ENCODE assay signal across 18 cellular contexts in genomic region chrX:133375558-133376340, GRCh38. TPM values are rescaled to one million over a fixed set of nuclear protein-coding genes. Genes with fewer than 3 reads are reported as not detected.
DNase-seq lines count a peak whose midpoint lies in the region; ATAC-seq, FAIRE-seq and TF ChIP-seq lines count a peak whose summit lies in the region.
"Had no signal": no experiment of that assay in that cellular context is flagged by ENCODE, and none has a peak within 500 bp of the region (broad histone marks: within the 10 kb centered on the region; RNA-seq: fewer than 3 reads in every experiment).

No MANE protein-coding gene starts in this region.

- no peaks in the 10 kb centered on the region for H3K27me3 ChIP-seq in rectal smooth muscle tissue (ENCODE audit: control insufficient read depth, insufficient read depth, low read length)
- H3K27me3 ChIP-seq in prostate gland (replicated peaks; ENCODE audit: insufficient read depth), result no peaks in the 10 kb centered on the region
- H3K27me3 ChIP-seq: upper lobe of right lung had no signal

- H3K27ac ChIP-seq in kidney (ENCODE audit: low read depth in 2 of 2, low read length in 2 of 2), result no peak overlapping the region
- peak overlapping the region; percentile 49 for H3K27ac ChIP-seq in rectal smooth muscle tissue (ENCODE audit: low read depth, low read length)
- no peak overlapping the region for H3K27ac ChIP-seq in prostate gland
- H3K27ac ChIP-seq: HL-60, upper lobe of right lung had no signal

- peaks cover 75% of the 10 kb centered on the region for H3K4me1 Mint-ChIP-seq in brain
- no peaks in the 10 kb centered on the region for H3K4me1 Mint-ChIP-seq in effector memory CD8-positive, alpha-beta T cell (ENCODE audit: low read depth in 2 of 2)
- H3K4me1 Mint-ChIP-seq: activated CD4-positive, alpha-beta T cell treated with anti-CD3 and anti-CD28 coated beads, Interleukin-2, amount 10 ng/mL, durations not matched to agents 7 days and 5 days had no signal

- FAIRE-seq in kidney (lab: Jason Lieb, UNC), result peak; percentile 11
- FAIRE-seq: D721Med had no signal

- H3K4me3 ChIP-seq in kidney (ENCODE audit: low read length in 2 of 2) (no peak overlapping the region), rectal smooth muscle tissue (ENCODE audit: low read length) (no peak overlapping the region), prostate gland (no peak overlapping the region)
- H3K4me3 ChIP-seq: upper lobe of right lung had no signal

- TF ChIP-seq CTCF in brain (conservative IDR thresholded peaks at IDR 0.05), result no peak
- TF ChIP-seq CTCF in kidney (IDR thresholded peaks at IDR 0.05; ENCODE audit: borderline replicate concordance, extremely low read depth, insufficient read depth), result no peak
- no peak for TF ChIP-seq CTCF in prostate gland (IDR thresholded peaks at IDR 0.05)

- H3K27me3 Mint-ChIP-seq in brain, result no peaks in the 10 kb centered on the region
- H3K27me3 Mint-ChIP-seq in effector memory CD8-positive, alpha-beta T cell, result no peaks in the 10 kb centered on the region

- intact Hi-C loops in kidney (cut with DNase I), result no loop called here
- intact Hi-C loops in prostate gland (cut with DNase I), result no loop called here

- H3K27ac Mint-ChIP-seq in brain, result peak overlapping the region; percentile 38 to 86 (median 77)
- H3K27ac Mint-ChIP-seq in effector memory CD8-positive, alpha-beta T cell, result no peak overlapping the region
- H3K27ac Mint-ChIP-seq: activated CD4-positive, alpha-beta T cell treated with anti-CD3 and anti-CD28 coated beads, Interleukin-2, amount 10 ng/mL, durations not matched to agents 7 days and 5 days; activated T-cell treated with anti-CD3 and anti-CD28 coated beads, Interleukin-2, amount 50 U/mL, for 72 hours had no signal

- no peaks in the 10 kb centered on the region for H3K9me3 ChIP-seq in kidney (ENCODE audit: control insufficient read depth in 1 of 2, low read length in 2 of 2)
- H3K9me3 ChIP-seq in prostate gland, result no peaks in the 10 kb centered on the region
- H3K9me3 ChIP-seq: upper lobe of right lung had no signal

- peak overlapping the region; percentile 23 to 65 (median 30) for H3K4me3 Mint-ChIP-seq in brain
- H3K4me3 Mint-ChIP-seq in effector memory CD8-positive, alpha-beta T cell, result no peak overlapping the region
- H3K4me3 Mint-ChIP-seq: activated CD4-positive, alpha-beta T cell treated with anti-CD3 and anti-CD28 coated beads, Interleukin-2, amount 10 ng/mL, durations not matched to agents 7 days and 5 days; activated T-cell treated with anti-CD3 and anti-CD28 coated beads, Interleukin-2, amount 50 U/mL, for 72 hours had no signal

- H3K9ac ChIP-seq in kidney (ENCODE audit: low read length in 2 of 2), result no peak overlapping the region
- no peak overlapping the region for H3K9ac ChIP-seq in rectal smooth muscle tissue (ENCODE audit: low read length)

- WGBS in prostate gland, result 26% methylated on average over 7 of the region's 7 CpGs

- H3K36me3 ChIP-seq in kidney (ENCODE audit: control insufficient read depth in 1 of 2, insufficient read depth in 2 of 2, low read length in 2 of 2) (no peaks in the 10 kb centered on the region), rectal smooth muscle tissue (ENCODE audit: control insufficient read depth, insufficient read depth, low read length) (no peaks in the 10 kb centered on the region), prostate gland (no peaks in the 10 kb centered on the region)
- H3K36me3 ChIP-seq: upper lobe of right lung had no signal

- H3K36me3 Mint-ChIP-seq in brain, result peaks cover 8% of the 10 kb centered on the region
- no peaks in the 10 kb centered on the region for H3K36me3 Mint-ChIP-seq in effector memory CD8-positive, alpha-beta T cell (ENCODE audit: insufficient read depth)

- no peak for ATAC-seq in effector memory CD8-positive, alpha-beta T cell (replicated peaks)
- ATAC-seq: activated T-cell treated with anti-CD3 and anti-CD28 coated beads, Interleukin-2, amount 50 U/mL, for 72 hours; upper lobe of right lung had no signal

- H3K9me3 Mint-ChIP-seq in brain, result no peaks in the 10 kb centered on the region
- H3K9me3 Mint-ChIP-seq in effector memory CD8-positive, alpha-beta T cell, result no peaks in the 10 kb centered on the region
- H3K9me3 Mint-ChIP-seq: activated CD4-positive, alpha-beta T cell treated with anti-CD3 and anti-CD28 coated beads, Interleukin-2, amount 10 ng/mL, durations not matched to agents 7 days and 5 days; activated T-cell treated with anti-CD3 and anti-CD28 coated beads, Interleukin-2, amount 50 U/mL, for 72 hours had no signal

- in situ Hi-C loops in G401 (cut with HindIII; ENCODE audit: low sequenced_read_pairs), result no loop called here

- DNase-seq in G401 (ENCODE audit: low spot score), result peak; percentile 7
- DNase-seq in kidney, result no peak
- no peak for DNase-seq in activated CD4-positive, alpha-beta T cell treated with anti-CD3 and anti-CD28 coated beads, Interleukin-2, amount 50 U/mL, for 48 hours
- DNase-seq in effector memory CD8-positive, alpha-beta T cell, result no peak
- no peak for DNase-seq in prostate gland (ENCODE audit: low spot score)
- DNase-seq in activated gamma-delta T cell treated with Interleukin-2 at 50 U/mL for 16 hours, result no peak
- DNase-seq: activated CD4-positive, alpha-beta T cell treated with anti-CD3 and anti-CD28 coated beads, Interleukin-2, amount 10 ng/mL, durations not matched to agents 7 days and 5 days; activated T-cell treated with anti-CD3 and anti-CD28 coated beads, Interleukin-2, amount 50 U/mL, for 72 hours; NCI-H446 treated with DMSO at 0.1 percent for 48 hours; stimulated activated CD4-positive, alpha-beta T cell treated with anti-CD3 and anti-CD28 coated beads, Interleukin-2, amount 100 ng/mL, for 48 hours; stimulated activated CD8-positive, alpha-beta memory T cell treated with anti-CD3 and anti-CD28 coated beads, Interleukin-4, amount 100 ng/mL, for 48 hours; upper lobe of right lung had no signal

- TF ChIP-seq POLR2A in prostate gland (IDR thresholded peaks at IDR 0.05), result no peak

- peaks cover 2 to 10% of the 10 kb centered on the region in 2 donors for H3K4me1 ChIP-seq in kidney (ENCODE audit: control insufficient read depth in 1 of 2, insufficient read depth in 1 of 2, low read depth in 1 of 2, low read length in 2 of 2)
- H3K4me1 ChIP-seq in rectal smooth muscle tissue (ENCODE audit: control insufficient read depth, insufficient read depth, low read length), result peaks cover 5% of the 10 kb centered on the region
- H3K4me1 ChIP-seq in prostate gland (replicated peaks), result no peaks in the 10 kb centered on the region

RNA-seq across cellular contexts. Expression of gene GPC4, which starts 39.5 kb away (rescaled TPM):
- total RNA-seq in G401 (2014; rRNA removed; shearing (Covaris generic)), result 18.0 and 28.1 TPM in 2 replicates
- polyA plus RNA-seq in brain (ENCODE audit: insufficient read depth, low read depth, low replicate concordance), result 3.7 TPM
- total RNA-seq in kidney, result 70.3 TPM
- polyA plus RNA-seq in kidney (ENCODE audit: insufficient read depth, low read depth, low replicate concordance), result 19.5 TPM
- total RNA-seq in prostate gland, result 10 to 100 TPM in 1 of 2 donors, 1 to 10 TPM in 1; 8.0 to 15.2 TPM
- total RNA-seq: activated CD4-positive, alpha-beta T cell treated with anti-CD3 and anti-CD28 coated beads, Interleukin-2, amount 10 ng/mL, durations not matched to agents 7 days and 5 days; activated T-cell treated with anti-CD3 and anti-CD28 coated beads, Interleukin-2, amount 50 U/mL, for 72 hours; OCI-LY7; pulmonary artery endothelial cell had no signal

Comparison
In these comparisons a context has a peak if more than half of its experiments do, and no peak if none do; other contexts are left out.
1. H3K27ac Mint-ChIP-seq: peak in brain (5 of 5); none in effector memory CD8-positive, alpha-beta T cell (0 of 2).
2. H3K4me3 Mint-ChIP-seq: peak in brain (5 of 5); none in effector memory CD8-positive, alpha-beta T cell (0 of 2).